Comparison of ENCODE assay signal across 8 cellular contexts in the genomic region with DNA sequence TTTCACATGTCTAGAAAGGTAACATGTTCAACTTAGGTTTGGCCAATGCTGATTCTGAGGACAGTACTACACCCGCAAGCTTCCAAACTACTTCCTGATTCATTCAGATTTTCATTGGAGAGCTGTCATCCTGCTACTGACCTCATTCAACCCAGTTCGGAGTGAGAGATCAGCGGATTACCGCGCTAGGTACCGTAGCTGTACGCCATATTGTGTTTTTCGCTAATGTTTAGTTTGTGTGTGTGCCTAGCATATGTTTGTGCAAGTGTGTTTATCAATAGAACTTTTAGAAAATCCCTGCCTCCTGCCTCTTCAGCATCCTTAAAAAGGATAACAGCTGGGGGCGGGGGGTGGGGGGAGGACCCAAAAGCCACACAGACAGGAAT. TPM values are rescaled to one million over a fixed set of nuclear protein-coding genes. Genes with fewer than 3 reads are reported as not detected.
A peak's percentile ranks its signal among the peaks of the same experiment; 100 is the strongest.
DNase-seq lines count a peak whose midpoint lies in the region; ATAC-seq and TF ChIP-seq lines count a peak whose summit lies in the region.

No MANE protein-coding gene starts in this region.

- WGBS in suprapubic skin, result 0% methylated on average over 9 of the region's 9 CpGs

- H3K36me3 ChIP-seq in muscle layer of duodenum (ENCODE audit: control insufficient read depth in 1 of 2, insufficient read depth in 2 of 2, low read length in 2 of 2) (no peaks in the 10 kb centered on the region), suprapubic skin (no peaks in the 10 kb centered on the region)

- no peaks in the 10 kb centered on the region for H3K9me3 Mint-ChIP-seq in CD14-positive monocyte

- DNase-seq in CD14-positive monocyte (ENCODE audit: low spot score) (peak; percentile 64), NCI-H82 (lab: John Stamatoyannopoulos, UW) (peak; percentile 95), activated T-cell treated with anti-CD3 and anti-CD28 coated beads for 48 hours (ENCODE audit: low read depth) (peak; percentile 32), erythroblast (lab: John Stamatoyannopoulos, UW) (peak; percentile 80 to 82), suprapubic skin (ENCODE audit: low spot score in 2 of 2) (peak in 1 of 2 donors; percentile 80), mesenteric fat pad (ENCODE audit: low spot score) (no peak)

- H3K27ac ChIP-seq in muscle layer of duodenum (ENCODE audit: low read length) (peak overlapping the region; percentile 98), suprapubic skin (peak overlapping the region; percentile 98)

- intact Hi-C loops in CD14-positive monocyte (cut with micrococcal nuclease), result loop anchor here in 1 of 2 donors (10.0 kb wide), 1 partner anchor 1091 kb away; a partner anchor contains a TSS

- H3K9me3 ChIP-seq in muscle layer of duodenum (ENCODE audit: control insufficient read depth in 1 of 2, low read length in 2 of 2) (no peaks in the 10 kb centered on the region), suprapubic skin (no peaks in the 10 kb centered on the region)

- TF ChIP-seq EP300 in suprapubic skin (IDR thresholded peaks at IDR 0.05), result no peak

- peak overlapping the region; percentile 92 to 98 (median 94) for H3K27ac Mint-ChIP-seq in CD14-positive monocyte

- peak overlapping the region; percentile 87 to 93 for H3K4me3 Mint-ChIP-seq in CD14-positive monocyte

- H3K4me1 ChIP-seq in muscle layer of duodenum (ENCODE audit: control insufficient read depth in 1 of 2, insufficient read depth in 2 of 2, low read length in 2 of 2) (peaks cover 6 to 21% of the 10 kb centered on the region in 2 donors), suprapubic skin (peaks cover 17% of the 10 kb centered on the region)

- ATAC-seq in HG03378 (IDR thresholded peaks at IDR 0.05; ENCODE audit: unreplicated experiment), result peak; percentile 23

- no peaks in the 10 kb centered on the region for H3K27me3 ChIP-seq in muscle layer of duodenum (ENCODE audit: low read depth, low read length)
- H3K27me3 ChIP-seq in suprapubic skin, result no peaks in the 10 kb centered on the region

- peaks cover 11% of the 10 kb centered on the region for H3K4me1 Mint-ChIP-seq in CD14-positive monocyte

- peak overlapping the region; percentile 83 to 89 for H3K4me3 ChIP-seq in muscle layer of duodenum (ENCODE audit: low read depth in 1 of 2, low read length in 2 of 2)
- peak overlapping the region; percentile 83 for H3K4me3 ChIP-seq in suprapubic skin

- peak; percentile 50 for TF ChIP-seq POLR2A in erythroblast (IDR thresholded peaks at IDR 0.05; ENCODE audit: low read length)
- TF ChIP-seq POLR2A in suprapubic skin (IDR thresholded peaks at IDR 0.05), result peak in 1 of 2 donors; percentile 30

- H3K27me3 Mint-ChIP-seq in CD14-positive monocyte (ENCODE audit: low read depth in 3 of 3), result no peaks in the 10 kb centered on the region

- TF ChIP-seq CTCF in CD14-positive monocyte (IDR thresholded peaks at IDR 0.05) (no peak), suprapubic skin (IDR thresholded peaks at IDR 0.05) (no peak)

- peaks cover 0 to 10% of the 10 kb centered on the region in 2 donors for H3K36me3 Mint-ChIP-seq in CD14-positive monocyte

RNA-seq across cellular contexts. Expression of a gene that starts 1.1 kb away (rescaled TPM):
- polyA plus RNA-seq in CD14-positive monocyte, result 1 to 10 TPM; 2.0 to 3.2 TPM
- 10 to 100 TPM; 23.6 to 77.2 (median 39.4) TPM for total RNA-seq in suprapubic skin
- total RNA-seq in mesenteric fat pad, result 54.4 TPM
